In genomic region chr6:139942333-139942732, GRCh38 we compare ENCODE assay signal across 1 cellular context.
TF ChIP-seq lines count a peak whose summit lies in the region.

No MANE protein-coding gene starts in this region.

TF ChIP-seq in endothelial cell of umbilical vein, 7 proteins besides CTCF, POLR2A, EP300 and RAD21 (continued from another document):
- no peak for TF ChIP-seq MYC (IDR thresholded peaks at IDR 0.05; ENCODE audit: low read depth, low read length)
